In the genomic region with DNA sequence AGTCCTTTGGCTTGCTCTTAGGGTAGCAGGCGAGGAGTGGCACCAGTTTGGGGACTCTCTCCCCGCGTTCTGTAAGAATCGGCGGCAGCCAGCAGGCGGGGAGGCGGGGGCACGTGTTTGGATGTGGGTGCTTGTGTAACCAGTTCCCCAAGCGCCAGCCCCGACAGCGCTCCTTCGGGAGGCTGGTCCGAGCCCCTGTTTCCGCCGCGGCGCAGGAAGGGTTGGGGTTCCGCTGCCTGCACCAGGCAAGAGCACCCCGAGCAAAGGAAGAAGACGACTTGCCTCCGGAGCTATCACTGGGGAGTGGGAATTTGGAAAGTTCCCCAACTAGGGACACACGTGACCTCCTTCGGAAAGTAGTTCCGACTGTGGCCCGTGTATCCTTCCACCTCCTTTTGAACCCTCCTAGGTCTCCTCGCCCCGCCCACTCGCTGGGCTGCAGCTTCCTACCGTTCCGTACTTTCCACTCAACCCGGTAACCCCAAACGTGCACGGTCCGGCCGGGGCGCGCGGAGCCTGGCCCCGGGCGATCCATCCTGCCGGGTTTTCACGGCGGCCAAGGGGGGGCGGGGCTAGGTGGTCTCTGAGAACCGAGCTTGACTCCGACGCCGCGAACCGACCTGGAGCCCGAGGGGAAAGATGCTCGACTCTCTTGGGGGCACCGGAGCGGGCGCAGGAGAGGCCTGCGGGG, we compare ENCODE assay signal across 1 cellular context.
A peak's percentile ranks its signal among the peaks of the same experiment; 100 is the strongest.
TF ChIP-seq lines count a peak whose summit lies in the region.

No MANE protein-coding gene starts in this region.

TF ChIP-seq in HepG2, 621 proteins besides CTCF, POLR2A, EP300 and RAD21 (continued from another document and continues in another):
- peak; percentile 78 for TF ChIP-seq KAT7 (CRISPR knock-in tag; IDR thresholded peaks at IDR 0.05; ENCODE audit: borderline replicate concordance)
- peak; percentile 72; the same call in 1 of the 2 replicates for TF ChIP-seq KLF15 (CRISPR knock-in tag; IDR thresholded peaks at IDR 0.05; ENCODE audit: borderline replicate concordance)
- TF ChIP-seq ZNF784 (CRISPR knock-in tag; IDR thresholded peaks at IDR 0.05; ENCODE audit: borderline replicate concordance) = peak; percentile 96
- no peak for TF ChIP-seq MTA3 (CRISPR knock-in tag; IDR thresholded peaks at IDR 0.05)
- TF ChIP-seq, protein P1, sequence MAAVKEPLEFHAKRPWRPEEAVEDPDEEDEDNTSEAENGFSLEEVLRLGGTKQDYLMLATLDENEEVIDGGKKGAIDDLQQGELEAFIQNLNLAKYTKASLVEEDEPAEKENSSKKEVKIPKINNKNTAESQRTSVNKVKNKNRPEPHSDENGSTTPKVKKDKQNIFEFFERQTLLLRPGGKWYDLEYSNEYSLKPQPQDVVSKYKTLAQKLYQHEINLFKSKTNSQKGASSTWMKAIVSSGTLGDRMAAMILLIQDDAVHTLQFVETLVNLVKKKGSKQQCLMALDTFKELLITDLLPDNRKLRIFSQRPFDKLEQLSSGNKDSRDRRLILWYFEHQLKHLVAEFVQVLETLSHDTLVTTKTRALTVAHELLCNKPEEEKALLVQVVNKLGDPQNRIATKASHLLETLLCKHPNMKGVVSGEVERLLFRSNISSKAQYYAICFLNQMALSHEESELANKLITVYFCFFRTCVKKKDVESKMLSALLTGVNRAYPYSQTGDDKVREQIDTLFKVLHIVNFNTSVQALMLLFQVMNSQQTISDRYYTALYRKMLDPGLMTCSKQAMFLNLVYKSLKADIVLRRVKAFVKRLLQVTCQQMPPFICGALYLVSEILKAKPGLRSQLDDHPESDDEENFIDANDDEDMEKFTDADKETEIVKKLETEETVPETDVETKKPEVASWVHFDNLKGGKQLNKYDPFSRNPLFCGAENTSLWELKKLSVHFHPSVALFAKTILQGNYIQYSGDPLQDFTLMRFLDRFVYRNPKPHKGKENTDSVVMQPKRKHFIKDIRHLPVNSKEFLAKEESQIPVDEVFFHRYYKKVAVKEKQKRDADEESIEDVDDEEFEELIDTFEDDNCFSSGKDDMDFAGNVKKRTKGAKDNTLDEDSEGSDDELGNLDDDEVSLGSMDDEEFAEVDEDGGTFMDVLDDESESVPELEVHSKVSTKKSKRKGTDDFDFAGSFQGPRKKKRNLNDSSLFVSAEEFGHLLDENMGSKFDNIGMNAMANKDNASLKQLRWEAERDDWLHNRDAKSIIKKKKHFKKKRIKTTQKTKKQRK (IDR thresholded peaks at IDR 0.05; ENCODE audit: low read length) = no peak
- no peak for TF ChIP-seq ZNF841 (CRISPR knock-in tag; IDR thresholded peaks at IDR 0.05; ENCODE audit: borderline replicate concordance)
- peak; percentile 89 for TF ChIP-seq ZFP36L1 (CRISPR knock-in tag; IDR thresholded peaks at IDR 0.05)
- TF ChIP-seq ZNF331 (CRISPR knock-in tag; IDR thresholded peaks at IDR 0.05) = peak; percentile 93
- 0 out of 2 replicates have a peak, but pooled peaks have one; percentile 70 for TF ChIP-seq TEAD2 (CRISPR knock-in tag; IDR thresholded peaks at IDR 0.05)
- no peak for TF ChIP-seq ZNF207 (IDR thresholded peaks at IDR 0.05; ENCODE audit: borderline replicate concordance)
- TF ChIP-seq, protein P2, sequence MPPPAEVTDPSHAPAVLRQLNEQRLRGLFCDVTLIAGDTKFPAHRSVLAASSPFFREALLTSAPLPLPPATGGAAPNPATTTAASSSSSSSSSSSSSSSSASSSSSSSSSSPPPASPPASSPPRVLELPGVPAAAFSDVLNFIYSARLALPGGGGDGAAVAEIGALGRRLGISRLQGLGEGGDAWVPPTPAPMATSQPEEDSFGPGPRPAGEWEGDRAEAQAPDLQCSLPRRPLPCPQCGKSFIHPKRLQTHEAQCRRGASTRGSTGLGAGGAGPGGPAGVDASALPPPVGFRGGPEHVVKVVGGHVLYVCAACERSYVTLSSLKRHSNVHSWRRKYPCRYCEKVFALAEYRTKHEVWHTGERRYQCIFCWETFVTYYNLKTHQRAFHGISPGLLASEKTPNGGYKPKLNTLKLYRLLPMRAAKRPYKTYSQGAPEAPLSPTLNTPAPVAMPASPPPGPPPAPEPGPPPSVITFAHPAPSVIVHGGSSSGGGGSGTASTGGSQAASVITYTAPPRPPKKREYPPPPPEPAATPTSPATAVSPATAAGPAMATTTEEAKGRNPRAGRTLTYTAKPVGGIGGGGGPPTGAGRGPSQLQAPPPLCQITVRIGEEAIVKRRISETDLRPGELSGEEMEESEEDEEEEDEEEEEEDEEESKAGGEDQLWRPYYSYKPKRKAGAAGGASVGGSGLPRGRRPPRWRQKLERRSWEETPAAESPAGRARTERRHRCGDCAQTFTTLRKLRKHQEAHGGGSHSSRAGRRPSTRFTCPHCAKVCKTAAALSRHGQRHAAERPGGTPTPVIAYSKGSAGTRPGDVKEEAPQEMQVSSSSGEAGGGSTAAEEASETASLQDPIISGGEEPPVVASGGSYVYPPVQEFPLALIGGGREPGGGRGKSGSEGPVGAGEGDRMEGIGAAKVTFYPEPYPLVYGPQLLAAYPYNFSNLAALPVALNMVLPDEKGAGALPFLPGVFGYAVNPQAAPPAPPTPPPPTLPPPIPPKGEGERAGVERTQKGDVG (CRISPR knock-in tag; IDR thresholded peaks at IDR 0.05; ENCODE audit: borderline replicate concordance) = no peak
- peak; percentile 67 for TF ChIP-seq RNF2 (conservative IDR thresholded peaks at IDR 0.05; ENCODE audit: low read depth)
- peak; percentile 85 for TF ChIP-seq ZNF678 (CRISPR knock-in tag; IDR thresholded peaks at IDR 0.05)
- no peak for TF ChIP-seq CERS6 (CRISPR knock-in tag; IDR thresholded peaks at IDR 0.05)
- TF ChIP-seq, protein P3, sequence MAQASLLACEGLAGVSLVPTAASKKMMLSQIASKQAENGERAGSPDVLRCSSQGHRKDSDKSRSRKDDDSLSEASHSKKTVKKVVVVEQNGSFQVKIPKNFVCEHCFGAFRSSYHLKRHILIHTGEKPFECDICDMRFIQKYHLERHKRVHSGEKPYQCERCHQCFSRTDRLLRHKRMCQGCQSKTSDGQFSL (CRISPR knock-in tag; IDR thresholded peaks at IDR 0.05) = 0 out of 2 replicates have a peak, but pooled peaks have one; percentile 60
- TF ChIP-seq CREB3 (CRISPR knock-in tag; IDR thresholded peaks at IDR 0.05) = peak; percentile 97
- TF ChIP-seq POLR2G (IDR thresholded peaks at IDR 0.05; ENCODE audit: low read depth, low read length) = peak; percentile 91
- peak; percentile 70; the same call in 1 of the 2 replicates for TF ChIP-seq ZNF607 (CRISPR knock-in tag; IDR thresholded peaks at IDR 0.05; ENCODE audit: borderline replicate concordance)
- peak; percentile 71; the same call in 1 of the 2 replicates for TF ChIP-seq RAD51 (IDR thresholded peaks at IDR 0.05; ENCODE audit: borderline replicate concordance)
- TF ChIP-seq CSRNP2 (CRISPR knock-in tag; conservative IDR thresholded peaks at IDR 0.05; ENCODE audit: low read depth) = no peak
- TF ChIP-seq ZNF770 (CRISPR knock-in tag; IDR thresholded peaks at IDR 0.05) = 0 out of 2 replicates have a peak, but pooled peaks have one; percentile 38
- TF ChIP-seq KLF11 (CRISPR knock-in tag; IDR thresholded peaks at IDR 0.05) = peak; percentile 74; the same call in 1 of the 2 replicates
- no peak for TF ChIP-seq MEIS1 (CRISPR knock-in tag; IDR thresholded peaks at IDR 0.05; ENCODE audit: borderline replicate concordance)
- TF ChIP-seq NR2F1 (CRISPR knock-in tag; IDR thresholded peaks at IDR 0.05) = peak; percentile 45 to 53; a peak in 2 of 4 replicates
- TF ChIP-seq SOX5 (CRISPR knock-in tag; IDR thresholded peaks at IDR 0.05; ENCODE audit: borderline replicate concordance) = peak; percentile 47; the same call in 1 of the 2 replicates
- TF ChIP-seq ZNF446 (CRISPR knock-in tag; IDR thresholded peaks at IDR 0.05) = peak; percentile 33
- TF ChIP-seq CHCHD3 (CRISPR knock-in tag; IDR thresholded peaks at IDR 0.05) = no peak
- no peak for TF ChIP-seq SP1 (IDR thresholded peaks at IDR 0.05)
- peak; percentile 99 for TF ChIP-seq SP1 (CRISPR knock-in tag; IDR thresholded peaks at IDR 0.05)
- TF ChIP-seq ZNF232 (CRISPR knock-in tag; IDR thresholded peaks at IDR 0.05; ENCODE audit: borderline replicate concordance) = peak; percentile 87; the same call in 1 of the 2 replicates
- peak; percentile 67; the same call in 1 of the 2 replicates for TF ChIP-seq ZNF235 (CRISPR knock-in tag; IDR thresholded peaks at IDR 0.05; ENCODE audit: borderline replicate concordance)
- TF ChIP-seq, protein P4, sequence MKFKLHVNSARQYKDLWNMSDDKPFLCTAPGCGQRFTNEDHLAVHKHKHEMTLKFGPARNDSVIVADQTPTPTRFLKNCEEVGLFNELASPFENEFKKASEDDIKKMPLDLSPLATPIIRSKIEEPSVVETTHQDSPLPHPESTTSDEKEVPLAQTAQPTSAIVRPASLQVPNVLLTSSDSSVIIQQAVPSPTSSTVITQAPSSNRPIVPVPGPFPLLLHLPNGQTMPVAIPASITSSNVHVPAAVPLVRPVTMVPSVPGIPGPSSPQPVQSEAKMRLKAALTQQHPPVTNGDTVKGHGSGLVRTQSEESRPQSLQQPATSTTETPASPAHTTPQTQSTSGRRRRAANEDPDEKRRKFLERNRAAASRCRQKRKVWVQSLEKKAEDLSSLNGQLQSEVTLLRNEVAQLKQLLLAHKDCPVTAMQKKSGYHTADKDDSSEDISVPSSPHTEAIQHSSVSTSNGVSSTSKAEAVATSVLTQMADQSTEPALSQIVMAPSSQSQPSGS (CRISPR knock-in tag; IDR thresholded peaks at IDR 0.05) = peak; percentile 76; the same call in 1 of the 2 replicates
- TF ChIP-seq SUZ12 (IDR thresholded peaks at IDR 0.05; ENCODE audit: low read depth, low read length) = no peak
- TF ChIP-seq, protein P5, sequence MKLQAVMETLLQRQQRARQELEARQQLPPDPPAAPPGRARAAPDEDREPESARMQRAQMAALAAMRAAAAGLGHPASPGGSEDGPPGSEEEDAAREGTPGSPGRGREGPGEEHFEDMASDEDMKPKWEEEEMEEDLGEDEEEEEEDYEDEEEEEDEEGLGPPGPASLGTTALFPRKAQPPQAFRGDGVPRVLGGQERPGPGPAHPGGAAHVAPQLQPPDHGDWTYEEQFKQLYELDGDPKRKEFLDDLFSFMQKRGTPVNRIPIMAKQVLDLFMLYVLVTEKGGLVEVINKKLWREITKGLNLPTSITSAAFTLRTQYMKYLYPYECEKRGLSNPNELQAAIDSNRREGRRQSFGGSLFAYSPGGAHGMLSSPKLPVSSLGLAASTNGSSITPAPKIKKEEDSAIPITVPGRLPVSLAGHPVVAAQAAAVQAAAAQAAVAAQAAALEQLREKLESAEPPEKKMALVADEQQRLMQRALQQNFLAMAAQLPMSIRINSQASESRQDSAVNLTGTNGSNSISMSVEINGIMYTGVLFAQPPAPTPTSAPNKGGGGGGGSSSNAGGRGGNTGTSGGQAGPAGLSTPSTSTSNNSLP (IDR thresholded peaks at IDR 0.05; ENCODE audit: low read depth, low read length) = 0 out of 2 replicates have a peak, but pooled peaks have one; percentile 9
- TF ChIP-seq SMARCC2 (IDR thresholded peaks at IDR 0.05) = no peak
- TF ChIP-seq KAT8 (CRISPR knock-in tag; IDR thresholded peaks at IDR 0.05) = peak; percentile 87
- TF ChIP-seq ADNP (CRISPR knock-in tag; IDR thresholded peaks at IDR 0.05) = no peak
- TF ChIP-seq ZNF639 (CRISPR knock-in tag; conservative IDR thresholded peaks at IDR 0.05) = peak; percentile 100
